In genomic region chr19:19445911-19446361, GRCh38 we compare ENCODE assay signal across 9 cellular contexts. TPM values are rescaled to one million over a fixed set of nuclear protein-coding genes. Genes with fewer than 3 reads are reported as not detected.
DNase-seq lines count a peak whose midpoint lies in the region; ATAC-seq and TF ChIP-seq lines count a peak whose summit lies in the region.
"Had no signal": no experiment of that assay in that cellular context is flagged by ENCODE, and none has a peak within 500 bp of the region (broad histone marks: within the 10 kb centered on the region; RNA-seq: fewer than 3 reads in every experiment).

No MANE protein-coding gene starts in this region.

- no peaks in the 10 kb centered on the region for H3K9me3 ChIP-seq in CD4-positive, alpha-beta T cell (ENCODE audit: control insufficient read depth, low read length)
- H3K9me3 ChIP-seq in H9 (ENCODE audit: control insufficient read depth, low read depth, low read length) (no peaks in the 10 kb centered on the region), psoas muscle (no peaks in the 10 kb centered on the region)

- TF ChIP-seq CTCF in CD4-positive, alpha-beta T cell (IDR thresholded peaks at IDR 0.05) = no peak
- TF ChIP-seq CTCF in foreskin fibroblast (IDR thresholded peaks at IDR 0.05; ENCODE audit: low read depth, low read length) (no peak), H9 (conservative IDR thresholded peaks at IDR 0.05) (no peak), psoas muscle (IDR thresholded peaks at IDR 0.05) (no peak)

- DNase-seq in CD4-positive, alpha-beta T cell = no peak
- peak; percentile 40 for DNase-seq in RKO (ENCODE audit: low spot score)
- DNase-seq in foreskin fibroblast = peak; percentile 38 to 58
- DNase-seq in NOMO-1 treated with dmso at 0.1 percent for 144 hours (lab: John Stamatoyannopoulos, UW; ENCODE audit: unreplicated experiment) = no peak
- no peak for DNase-seq in H9
- DNase-seq in ureter (ENCODE audit: low spot score) = no peak
- no peak for DNase-seq in psoas muscle
- DNase-seq: NCI-H187 treated with DMSO at 0.1 percent for 48 hours had no signal

- H3K23ac ChIP-seq in H9 (ENCODE audit: insufficient read length, low read depth, low read length) = no peak overlapping the region

- H3K9me3 Mint-ChIP-seq in CD4-positive, alpha-beta T cell = no peaks in the 10 kb centered on the region
- no peaks in the 10 kb centered on the region for H3K9me3 Mint-ChIP-seq in H9

- H4K8ac ChIP-seq in H9 (replicated peaks; ENCODE audit: insufficient read length, low read depth, low read length) = no peak overlapping the region

- intact Hi-C loops in CD4-positive, alpha-beta T cell (cut with DNase I, micrococcal nuclease) = loop anchor here (2.0 to 5.0 kb wide), 3 partner anchors 15 to 39 kb away; partner anchors contain the start of gene GATAD2A (in 1 of the 2)
- intact Hi-C loops in psoas muscle (cut with DNase I) = no loop called here

- H2BK20ac ChIP-seq in H9 (ENCODE audit: low read depth, low read length, poor library complexity, severe bottlenecking) = no peak overlapping the region

- H3K4ac ChIP-seq in H9 (ENCODE audit: low read depth, low read length) = no peak overlapping the region

- H3K4me3 Mint-ChIP-seq in CD4-positive, alpha-beta T cell = peak overlapping the region; percentile 34
- H3K4me3 Mint-ChIP-seq in H9 = no peak overlapping the region

- H4K91ac ChIP-seq in H9 (ENCODE audit: insufficient read length, low read depth, low read length) = no peak overlapping the region

- H3K4me3 ChIP-seq in foreskin fibroblast (ENCODE audit: low read depth in 1 of 2, low read length in 2 of 2) (no peak overlapping the region), psoas muscle (no peak overlapping the region)

- POLR2A ChIA-PET in CD4-positive, alpha-beta T cell (lab: Charles Lee) = interaction anchor here (2.3 kb wide), 1 partner anchor 41 kb away, joined by 10 read pairs; the partner anchor contains the start of gene GATAD2A

- H3K27ac Mint-ChIP-seq in CD4-positive, alpha-beta T cell = peak overlapping the region; percentile 73
- H3K27ac Mint-ChIP-seq in H9 = peak overlapping the region in 1 of 3 experiments; percentile 67; a peak in 3 of 7 replicates

- H3K27ac ChIP-seq in CD4-positive, alpha-beta T cell (ENCODE audit: low read depth, low read length) = no peak overlapping the region
- H3K27ac ChIP-seq in H9 (ENCODE audit: insufficient read length, low read depth, low read length) (no peak overlapping the region), psoas muscle (no peak overlapping the region)

- H3K4me2 ChIP-seq in H9 (ENCODE audit: insufficient read depth, insufficient read length, low read length) = no peak overlapping the region

- no peak overlapping the region for H3K9ac ChIP-seq in H9 (ENCODE audit: extremely low read depth, insufficient read length, low read length)

- ATAC-seq in CD4-positive, alpha-beta T cell (ENCODE audit: poor library complexity) = no peak
- ATAC-seq in GM21529 (IDR thresholded peaks at IDR 0.05; ENCODE audit: unreplicated experiment) (peak; percentile 48), psoas muscle (no peak)

- peaks cover 64% of the 10 kb centered on the region for H3K4me1 Mint-ChIP-seq in CD4-positive, alpha-beta T cell (ENCODE audit: low read depth)
- H3K4me1 Mint-ChIP-seq in H9 = peaks cover 50% of the 10 kb centered on the region in 2 experiments

- no peak overlapping the region for H3K56ac ChIP-seq in H9 (ENCODE audit: insufficient read length, low read depth, low read length)

- H2BK120ac ChIP-seq in H9 (ENCODE audit: low read depth, low read length, poor library complexity, severe bottlenecking) = no peak overlapping the region

- no peak overlapping the region for H2BK12ac ChIP-seq in H9 (ENCODE audit: insufficient read length, low read depth, low read length)

- no peak overlapping the region for H2BK15ac ChIP-seq in H9 (ENCODE audit: low read depth, low read length)

- H3K14ac ChIP-seq in H9 (ENCODE audit: insufficient read depth, low read length) = no peak overlapping the region

- H3K36me3 ChIP-seq in psoas muscle (ENCODE audit: insufficient read depth in 1 of 2, low read depth in 1 of 2) = no peaks in the 10 kb centered on the region

- H4K5ac ChIP-seq in H9 (ENCODE audit: insufficient read length, low read depth, low read length) = no peak overlapping the region

- H3K27me3 ChIP-seq in CD4-positive, alpha-beta T cell (ENCODE audit: control insufficient read depth, insufficient read depth, low read length) = no peaks in the 10 kb centered on the region
- H3K27me3 ChIP-seq in H9 (ENCODE audit: insufficient read depth, low read length) (no peaks in the 10 kb centered on the region), psoas muscle (ENCODE audit: insufficient read depth in 3 of 3, low read length in 2 of 3) (no peaks in the 10 kb centered on the region)

- H3K79me1 ChIP-seq in H9 (ENCODE audit: insufficient read depth, low read depth, low read length, poor library complexity, severe bottlenecking) = peaks cover 9% of the 10 kb centered on the region

- no peak overlapping the region for H3T11ph ChIP-seq in H9 (ENCODE audit: low read length)

- no peak overlapping the region for H2BK5ac ChIP-seq in H9 (ENCODE audit: insufficient read length, low read length)

- H3K79me2 ChIP-seq in H9 (ENCODE audit: insufficient read depth, low read length) = peaks cover 61% of the 10 kb centered on the region; the same call in 1 of the 2 replicates

- peaks cover 21% of the 10 kb centered on the region for H3K36me3 Mint-ChIP-seq in CD4-positive, alpha-beta T cell (ENCODE audit: low read depth)
- peaks cover 0 to 7% (median 0%) of the 10 kb centered on the region in 3 experiments; a peak in 3 of 7 replicates for H3K36me3 Mint-ChIP-seq in H9 (ENCODE audit: insufficient read depth in 1 of 3, low read depth in 3 of 3)

- no peak overlapping the region for H3K18ac ChIP-seq in H9 (ENCODE audit: insufficient read length, low read depth, low read length)

- no peak overlapping the region for H2AK5ac ChIP-seq in H9 (ENCODE audit: insufficient read length, low read length)

- no peaks in the 10 kb centered on the region for H4K20me1 ChIP-seq in H9 (ENCODE audit: control insufficient read depth, insufficient read depth, insufficient read length)

- H2AFZ ChIP-seq in H9 (ENCODE audit: low read length) = no peak overlapping the region

- CTCF ChIA-PET in CD4-positive, alpha-beta T cell (lab: Charles Lee) = no interaction called here

- H3K4me1 ChIP-seq in H9 (ENCODE audit: insufficient read depth, low read length) (peaks cover 14% of the 10 kb centered on the region; the same call in 1 of the 2 replicates), psoas muscle (peaks cover 30% of the 10 kb centered on the region)

- WGBS in H9 (ENCODE audit: extremely low coverage, insufficient read length, low lambda C conversion rate) = 100% methylated on average over 3 of the region's 9 CpGs
- 88 to 89% (median 88%) methylated on average over 9 of the region's 9 CpGs for WGBS in psoas muscle, 3 donors

- H3K23me2 ChIP-seq in H9 (ENCODE audit: insufficient read length, low read depth, low read length, poor library complexity, severe bottlenecking) = no peaks in the 10 kb centered on the region

- no peaks in the 10 kb centered on the region for H3K27me3 Mint-ChIP-seq in CD4-positive, alpha-beta T cell
- no peaks in the 10 kb centered on the region for H3K27me3 Mint-ChIP-seq in H9 (ENCODE audit: low read depth)

RNA-seq across cellular contexts. Expression of gene GATAD2A, which starts 40.5 kb away (rescaled TPM):
- 100 to 1,000 TPM; 104 to 107 TPM for total RNA-seq in CD4-positive, alpha-beta T cell
- total RNA-seq in H9 (2021) (189 and 198 TPM in 2 replicates), ureter (92.7 TPM), psoas muscle (10 to 100 TPM; 25.3 to 65.9 (median 55.6) TPM)
- polyA plus RNA-seq in psoas muscle = 10 to 100 TPM; 18.5 to 43.4 (median 32.5) TPM

Comparison
In these comparisons a context has a peak if more than half of its experiments do, and no peak if none do; other contexts are left out.
1. DNase-seq: peak in RKO (single experiment) and foreskin fibroblast (2 of 2); none in CD4-positive, alpha-beta T cell (0 of 10), NOMO-1 treated with dmso at 0.1 percent for 144 hours (single experiment), H9 (single experiment), ureter (single experiment) and psoas muscle (0 of 2).
2. intact Hi-C loops: an anchor here in CD4-positive, alpha-beta T cell (2.0 to 5.0 kb wide); none called in psoas muscle.